In genomic region chr1:30249446-30250337, GRCh38 we compare ENCODE assay signal across 20 cellular contexts.
DNase-seq lines count a peak whose midpoint lies in the region; ATAC-seq, FAIRE-seq and TF ChIP-seq lines count a peak whose summit lies in the region.
"Had no signal": no experiment of that assay in that cellular context is flagged by ENCODE, and none has a peak within 500 bp of the region (broad histone marks: within the 10 kb centered on the region; RNA-seq: fewer than 3 reads in every experiment).

No MANE protein-coding gene starts in this region.

- no peak for TF ChIP-seq POLR2A in K562 (conservative IDR thresholded peaks at IDR 0.05)

- no peak for TF ChIP-seq EP300 in K562 (IDR thresholded peaks at IDR 0.05; ENCODE audit: low read length)

- H3K4me2 ChIP-seq in K562 (ENCODE audit: insufficient read depth, low read length) (no peak overlapping the region), mesendoderm (ENCODE audit: low read length) (no peak overlapping the region)
- H3K4me2 ChIP-seq: BLaER1 treated with 17β-estradiol and CSF1 and Interleukin-3, amounts not matched to agents 10 nM and 100 nM had no signal

- no peak for TF ChIP-seq CTCF in K562 (IDR thresholded peaks at IDR 0.05 in 2 of 3, conservative IDR thresholded peaks at IDR 0.05 in 1 of 3; ENCODE audit: insufficient read depth in 2 of 3, low read depth in 1 of 3, low read length in 3 of 3)

- H3K4ac ChIP-seq in mesendoderm (ENCODE audit: low read depth, low read length) = no peak overlapping the region

- H3K27me3 ChIP-seq in K562 (ENCODE audit: control insufficient read depth in 2 of 2, insufficient read depth in 2 of 2, low read length in 2 of 2) (peaks cover 25 to 68% of the 10 kb centered on the region in 2 experiments), mesendoderm (ENCODE audit: insufficient read depth, low read length, poor library complexity) (no peaks in the 10 kb centered on the region)
- H3K27me3 ChIP-seq: BLaER1 treated with 17β-estradiol and CSF1 and Interleukin-3, amounts not matched to agents 10 nM and 100 nM had no signal

- H3K79me1 ChIP-seq in mesendoderm (ENCODE audit: low read length) = no peaks in the 10 kb centered on the region

- H2BK120ac ChIP-seq in mesendoderm (ENCODE audit: low read depth, low read length) = no peak overlapping the region

- DNase-seq in stimulated activated naive CD8-positive, alpha-beta T cell treated with anti-CD3 and anti-CD28 coated beads, Interleukin-15, Interleukin-2, amounts not matched to agents 100 U/mL and 50 U/mL, for 24 hours = no peak
- no peak for DNase-seq in stimulated activated naive CD8-positive, alpha-beta T cell treated with anti-CD3 and anti-CD28 coated beads, Interleukin-15, amount 100 ng/mL, for 72 hours
- DNase-seq in K562 (ENCODE audit: extremely low read depth in 1 of 4, low spot score in 3 of 4) (no peak), mesendoderm (no peak), NCI-H1092 treated with DMSO at 0.1 percent for 48 hours (lab: John Stamatoyannopoulos, UW) (no peak), KG1 (lab: John Stamatoyannopoulos, UW) (no peak)
- DNase-seq in stimulated activated effector memory CD8-positive, alpha-beta T cell treated with anti-CD3 and anti-CD28 coated beads, Interleukin-12 subunit alpha, Interleukin-12 subunit beta, amount 100 ng/mL, for 72 hours (ENCODE audit: low spot score in 2 of 2) = no peak
- DNase-seq: 8988T; Calu3; CD8-positive, alpha-beta T cell; DMS79 treated with DMSO at 0.1 percent for 48 hours; GF-D8; GM23248; IMR-90; KBM-7 had no signal

- H3K9ac ChIP-seq in K562 (ENCODE audit: insufficient read depth in 1 of 2, low read depth in 2 of 2, low read length in 2 of 2) (no peak overlapping the region), mesendoderm (ENCODE audit: low read length) (no peak overlapping the region)
- H3K9ac ChIP-seq: BLaER1 treated with 17β-estradiol and CSF1 and Interleukin-3, amounts not matched to agents 10 nM and 100 nM; GM23248 had no signal

- BruUV-seq in K562 (replicated peaks; lab: Mats Ljungman, UMichigan) = no TSS peak

- H3K4me3 ChIP-seq in K562 = no peak overlapping the region
- no peak overlapping the region for H3K4me3 ChIP-seq in mesendoderm (ENCODE audit: low read length)
- H3K4me3 ChIP-seq: BLaER1 treated with 17β-estradiol and CSF1 and Interleukin-3, amounts not matched to agents 10 nM and 100 nM; GM23248 had no signal

- H3K27ac ChIP-seq in K562 (ENCODE audit: extremely low read depth, low read depth, low read length) (no peak overlapping the region), mesendoderm (ENCODE audit: low read depth, low read length) (no peak overlapping the region)
- H3K27ac ChIP-seq: BLaER1 treated with 17β-estradiol and CSF1 and Interleukin-3, amounts not matched to agents 10 nM and 100 nM; GM23248; HL-60 had no signal

- CTCF ChIA-PET in K562 (lab: Yijun Ruan, JAX; ENCODE audit: low intra/inter-chr PET ratio) = no interaction called here

- H2AK5ac ChIP-seq in mesendoderm (ENCODE audit: low read length) = no peak overlapping the region

- in situ Hi-C loops in K562 (cut with MboI) = no loop called here

- H4K5ac ChIP-seq in mesendoderm (ENCODE audit: low read length) = no peak overlapping the region

- H3K36me3 Mint-ChIP-seq in stimulated activated effector memory CD8-positive, alpha-beta T cell treated with anti-CD3 and anti-CD28 coated beads, Interleukin-12 subunit alpha, Interleukin-12 subunit beta, amount 100 ng/mL, for 72 hours = no peaks in the 10 kb centered on the region
- H3K36me3 Mint-ChIP-seq: CD8-positive, alpha-beta T cell had no signal

- H4K20me1 ChIP-seq in K562 (replicated peaks; ENCODE audit: control insufficient read depth, insufficient read depth, low read length) = no peaks in the 10 kb centered on the region; the same call in 1 of the 2 replicates
- H4K20me1 ChIP-seq: BLaER1 treated with 17β-estradiol and CSF1 and Interleukin-3, amounts not matched to agents 10 nM and 100 nM had no signal

- no peak overlapping the region for H4K8ac ChIP-seq in mesendoderm (ENCODE audit: low read depth, low read length)

- H3K9me3 Mint-ChIP-seq in stimulated activated naive CD8-positive, alpha-beta T cell treated with anti-CD3 and anti-CD28 coated beads, Interleukin-15, amount 100 ng/mL, for 72 hours = no peaks in the 10 kb centered on the region
- no peaks in the 10 kb centered on the region for H3K9me3 Mint-ChIP-seq in stimulated activated effector memory CD8-positive, alpha-beta T cell treated with anti-CD3 and anti-CD28 coated beads, Interleukin-12 subunit alpha, Interleukin-12 subunit beta, amount 100 ng/mL, for 72 hours
- H3K9me3 Mint-ChIP-seq: CD8-positive, alpha-beta T cell had no signal

- H2AFZ ChIP-seq in K562 (ENCODE audit: low read depth, low read length) = no peak overlapping the region
- H2AFZ ChIP-seq: GM23248 had no signal

- intact Hi-C loops in K562 (cut with micrococcal nuclease) = no loop called here

- no peak overlapping the region for H3K56ac ChIP-seq in mesendoderm (ENCODE audit: low read length)

- H3K79me2 ChIP-seq in K562 (ENCODE audit: control insufficient read depth, insufficient read depth, low read length) = no peaks in the 10 kb centered on the region
- no peaks in the 10 kb centered on the region for H3K79me2 ChIP-seq in mesendoderm (ENCODE audit: control insufficient read depth, insufficient read depth, low read length)

- H3K9me1 ChIP-seq in K562 (ENCODE audit: control insufficient read depth, insufficient read depth, low read length) = no peaks in the 10 kb centered on the region

- H3K4me1 ChIP-seq in K562 (replicated peaks in 1 of 2; ENCODE audit: control insufficient read depth in 2 of 2, insufficient read depth in 2 of 2, low read length in 2 of 2) (no peaks in the 10 kb centered on the region), mesendoderm (ENCODE audit: control insufficient read depth, low read depth, low read length) (no peaks in the 10 kb centered on the region)

- no peak for TF ChIP-seq RAD21 in K562 (CRISPR knock-in tag; conservative IDR thresholded peaks at IDR 0.05 in 1 of 2, IDR thresholded peaks at IDR 0.05 in 1 of 2)

- under 1% methylated on average over 16 of the region's 16 CpGs for WGBS in K562 (ENCODE audit: insufficient coverage, low coverage, missing lambda C conversion rate)
- no CpG with 5 or more reads among the region's 16 CpGs for WGBS in mesendoderm (ENCODE audit: extremely low coverage, insufficient coverage, low lambda C conversion rate)

- H3K4me1 Mint-ChIP-seq in stimulated activated naive CD8-positive, alpha-beta T cell treated with anti-CD3 and anti-CD28 coated beads, Interleukin-15, amount 100 ng/mL, for 72 hours = no peaks in the 10 kb centered on the region
- no peaks in the 10 kb centered on the region for H3K4me1 Mint-ChIP-seq in stimulated activated effector memory CD8-positive, alpha-beta T cell treated with anti-CD3 and anti-CD28 coated beads, Interleukin-12 subunit alpha, Interleukin-12 subunit beta, amount 100 ng/mL, for 72 hours
- H3K4me1 Mint-ChIP-seq: B cell had no signal

- peak; percentile 19 for ATAC-seq in stimulated activated naive CD8-positive, alpha-beta T cell treated with anti-CD3 and anti-CD28 coated beads, Interleukin-15, Interleukin-2, amounts not matched to agents 100 U/mL and 50 U/mL, for 24 hours
- no peak for ATAC-seq in stimulated activated naive CD8-positive, alpha-beta T cell treated with anti-CD3 and anti-CD28 coated beads, Interleukin-15, amount 100 ng/mL, for 72 hours
- ATAC-seq in K562 (no peak), HG02970 (IDR thresholded peaks at IDR 0.05; ENCODE audit: low FRiP score, unreplicated experiment) (no peak)
- ATAC-seq in stimulated activated effector memory CD8-positive, alpha-beta T cell treated with anti-CD3 and anti-CD28 coated beads, Interleukin-12 subunit alpha, Interleukin-12 subunit beta, amount 100 ng/mL, for 72 hours = peak; percentile 38
- ATAC-seq: CD8-positive, alpha-beta T cell had no signal

- no peak overlapping the region for H3K27ac Mint-ChIP-seq in stimulated activated naive CD8-positive, alpha-beta T cell treated with anti-CD3 and anti-CD28 coated beads, Interleukin-15, amount 100 ng/mL, for 72 hours
- no peak overlapping the region for H3K27ac Mint-ChIP-seq in stimulated activated effector memory CD8-positive, alpha-beta T cell treated with anti-CD3 and anti-CD28 coated beads, Interleukin-12 subunit alpha, Interleukin-12 subunit beta, amount 100 ng/mL, for 72 hours
- H3K27ac Mint-ChIP-seq: B cell; CD8-positive, alpha-beta T cell had no signal

- POLR2A ChIA-PET in K562 (lab: Yijun Ruan, JAX) = interaction anchor here (0.6 to 1.6 kb wide), 6 partner anchors 7 to 698 kb away, joined by 3 to 9 read pairs (median 3); no protein-coding TSS in a partner anchor

- no peak overlapping the region for H3K18ac ChIP-seq in mesendoderm (ENCODE audit: low read length)

- H3K23ac ChIP-seq in mesendoderm (ENCODE audit: low read length) = peak overlapping the region; percentile 69

- no peak overlapping the region for H2BK5ac ChIP-seq in mesendoderm (ENCODE audit: low read length)

- H3K9me3 ChIP-seq in K562 (replicated peaks; ENCODE audit: control insufficient read depth, insufficient read depth, low read depth, low read length) = no peaks in the 10 kb centered on the region
- H3K9me3 ChIP-seq: BLaER1 treated with 17β-estradiol and CSF1 and Interleukin-3, amounts not matched to agents 10 nM and 100 nM had no signal

- FAIRE-seq in K562 (lab: Jason Lieb, UNC) = no peak
- FAIRE-seq: H54 had no signal

- H3K4me3 Mint-ChIP-seq in stimulated activated naive CD8-positive, alpha-beta T cell treated with anti-CD3 and anti-CD28 coated beads, Interleukin-15, amount 100 ng/mL, for 72 hours = no peak overlapping the region
- no peak overlapping the region for H3K4me3 Mint-ChIP-seq in stimulated activated effector memory CD8-positive, alpha-beta T cell treated with anti-CD3 and anti-CD28 coated beads, Interleukin-12 subunit alpha, Interleukin-12 subunit beta, amount 100 ng/mL, for 72 hours
- H3K4me3 Mint-ChIP-seq: B cell; CD8-positive, alpha-beta T cell had no signal

- peaks cover 15% of the 10 kb centered on the region for H3K27me3 Mint-ChIP-seq in stimulated activated naive CD8-positive, alpha-beta T cell treated with anti-CD3 and anti-CD28 coated beads, Interleukin-15, amount 100 ng/mL, for 72 hours

- H3K36me3 ChIP-seq in K562 (ENCODE audit: control insufficient read depth, insufficient read depth, low read length) (no peaks in the 10 kb centered on the region), mesendoderm (ENCODE audit: control insufficient read depth, insufficient read depth, low read length) (no peaks in the 10 kb centered on the region)
- H3K36me3 ChIP-seq: BLaER1 treated with 17β-estradiol and CSF1 and Interleukin-3, amounts not matched to agents 10 nM and 100 nM had no signal

- H2BK15ac ChIP-seq in mesendoderm (replicated peaks; ENCODE audit: low read depth) = no peak overlapping the region

TF ChIP-seq in K562, 482 proteins besides CTCF, POLR2A, EP300 and RAD21 (continues in another document):
- TF ChIP-seq ZNF696 (CRISPR knock-in tag; conservative IDR thresholded peaks at IDR 0.05) = no peak
- TF ChIP-seq ZNF212 (CRISPR knock-in tag; IDR thresholded peaks at IDR 0.05) = no peak
- TF ChIP-seq ZNF24 (IDR thresholded peaks at IDR 0.05) = peak; percentile 94
- no peak for TF ChIP-seq CXXC5 (CRISPR knock-in tag; IDR thresholded peaks at IDR 0.05)
- TF ChIP-seq SIX5 (IDR thresholded peaks at IDR 0.05; ENCODE audit: borderline replicate concordance in 1 of 2, insufficient read depth in 1 of 2, low read depth in 1 of 2, low read length in 2 of 2) = no peak

Comparison
In these comparisons a context has a peak if more than half of its experiments do, and no peak if none do; other contexts are left out.
1. ATAC-seq: peak in stimulated activated naive CD8-positive, alpha-beta T cell treated with anti-CD3 and anti-CD28 coated beads, Interleukin-15, Interleukin-2, amounts not matched to agents 100 U/mL and 50 U/mL, for 24 hours (single experiment) and stimulated activated effector memory CD8-positive, alpha-beta T cell treated with anti-CD3 and anti-CD28 coated beads, Interleukin-12 subunit alpha, Interleukin-12 subunit beta, amount 100 ng/mL, for 72 hours (single experiment); none in stimulated activated naive CD8-positive, alpha-beta T cell treated with anti-CD3 and anti-CD28 coated beads, Interleukin-15, amount 100 ng/mL, for 72 hours (single experiment), K562 (single experiment) and HG02970 (single experiment).